1 cellular context compared by ENCODE assay signal in genomic region chr17:2283302-2283701, GRCh38.
A peak's percentile ranks its signal among the peaks of the same experiment; 100 is the strongest.
TF ChIP-seq lines count a peak whose summit lies in the region.

No MANE protein-coding gene starts in this region.

TF ChIP-seq in K562, 482 proteins besides CTCF, POLR2A, EP300 and RAD21:
- TF ChIP-seq DLX4 (CRISPR knock-in tag; IDR thresholded peaks at IDR 0.05): no peak
- no peak for TF ChIP-seq BRD9 (IDR thresholded peaks at IDR 0.05; ENCODE audit: low read depth, partially characterized antibody)
- TF ChIP-seq FOSL1 (tag; conservative IDR thresholded peaks at IDR 0.05): peak; percentile 50
- TF ChIP-seq ATF3 (IDR thresholded peaks at IDR 0.05): peak; percentile 25; the same call in 1 of the 2 replicates
- TF ChIP-seq ATF3 (CRISPR knock-in tag; conservative IDR thresholded peaks at IDR 0.05): no peak
- TF ChIP-seq ZC3H4 (CRISPR knock-in tag; IDR thresholded peaks at IDR 0.05; ENCODE audit: borderline replicate concordance): no peak
- peak; percentile 50; the same call in 1 of the 2 replicates for TF ChIP-seq JUND (IDR thresholded peaks at IDR 0.05; ENCODE audit: borderline replicate concordance, low read depth, low read length)
- TF ChIP-seq JUND (tag; IDR thresholded peaks at IDR 0.05; ENCODE audit: borderline replicate concordance, low read depth, low read length): no peak
- no peak for TF ChIP-seq YBX1 (IDR thresholded peaks at IDR 0.05)
- TF ChIP-seq MYBL2 (IDR thresholded peaks at IDR 0.05; ENCODE audit: low read depth): no peak
- TF ChIP-seq MYBL2 (CRISPR knock-in tag; IDR thresholded peaks at IDR 0.05; ENCODE audit: borderline replicate concordance): no peak
- no peak for TF ChIP-seq HOMEZ (CRISPR knock-in tag; IDR thresholded peaks at IDR 0.05)
- TF ChIP-seq SMAD3 (CRISPR knock-in tag; conservative IDR thresholded peaks at IDR 0.05): no peak
- no peak for TF ChIP-seq ZNF12 (CRISPR knock-in tag; IDR thresholded peaks at IDR 0.05)
- no peak for TF ChIP-seq MCM5 (IDR thresholded peaks at IDR 0.05; ENCODE audit: low read depth)
- TF ChIP-seq SIN3B (IDR thresholded peaks at IDR 0.05; ENCODE audit: low read depth): no peak
- TF ChIP-seq E2F6 (IDR thresholded peaks at IDR 0.05; ENCODE audit: borderline replicate concordance in 1 of 2, extremely low read depth in 1 of 2, insufficient read depth in 1 of 2, insufficient read length in 1 of 2, low read depth in 1 of 2, low read length in 1 of 2, poor library complexity in 1 of 2, severe bottlenecking in 1 of 2): no peak
- TF ChIP-seq ZBTB7A (IDR thresholded peaks at IDR 0.05; ENCODE audit: borderline replicate concordance, control insufficient read depth, low read depth, low read length): no peak
- TF ChIP-seq ZNF766 (CRISPR knock-in tag; conservative IDR thresholded peaks at IDR 0.05): peak; percentile 36; the same call in 1 of the 2 replicates
